ENCODE assay signal across 20 cellular contexts in the genomic region with DNA sequence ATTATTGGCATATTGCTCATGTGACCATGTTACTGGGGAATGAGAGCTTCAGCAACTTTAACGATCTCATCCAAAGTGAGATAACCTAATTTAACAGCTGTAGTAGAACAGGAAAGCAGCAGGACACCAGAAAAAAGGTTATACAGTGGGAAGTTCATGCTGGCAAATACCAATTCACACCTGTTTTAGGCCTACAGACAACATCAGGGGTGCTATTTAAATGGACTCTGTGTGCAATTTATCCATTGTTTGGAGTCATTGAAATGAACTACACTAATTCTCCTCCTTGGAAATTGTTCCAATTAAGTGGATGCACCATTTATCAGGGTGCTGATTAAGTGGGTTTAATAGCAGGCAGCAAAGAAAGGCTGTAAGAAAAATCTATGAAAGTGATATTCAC.
"Had no signal": no experiment of that assay in that cellular context is flagged by ENCODE, and none has a peak within 500 bp of the region (broad histone marks: within the 10 kb centered on the region; RNA-seq: fewer than 3 reads in every experiment).

No MANE protein-coding gene starts in this region.

- H3K36me3 ChIP-seq: right lobe of liver, tibial nerve, upper lobe of right lung, vagina had no signal

- H3K9ac ChIP-seq: parathyroid adenoma had no signal

- H3K36me3 Mint-ChIP-seq: mesothelial cell of epicardium; stimulated activated memory B cell treated with anti-CD40 and anti-IgM and Interleukin-4, amounts not matched to agents 10 μg/mL and 1 μg/mL and 100 μg/mL, for 72 hours had no signal

- H3K4me2 ChIP-seq: hepatocyte had no signal

- H3K4me3 ChIP-seq: dorsolateral prefrontal cortex, hepatocyte, psoas muscle, right lobe of liver, testis, tibial nerve, upper lobe of right lung, vagina had no signal

- H3K27me3 ChIP-seq: hepatocyte, right lobe of liver, testis, tibial nerve, upper lobe of right lung, vagina had no signal

- ATAC-seq: natural killer cell; psoas muscle; right lobe of liver; stimulated activated memory B cell treated with anti-CD40 and anti-IgM and Interleukin-4, amounts not matched to agents 10 μg/mL and 1 μg/mL and 100 μg/mL, for 72 hours; stimulated activated naive CD8-positive, alpha-beta T cell treated with anti-CD3 and anti-CD28 coated beads, Interleukin-15, amount 100 ng/mL, for 72 hours; upper lobe of right lung had no signal

- DNase-seq: cortex of kidney; dorsolateral prefrontal cortex; effector CD8-positive, alpha-beta T cell; foreskin melanocyte; head of caudate nucleus; kidney glomerular epithelial cell; natural killer cell; psoas muscle; retina; right lobe of liver; stimulated activated CD4-positive, alpha-beta T cell treated with anti-CD3 and anti-CD28 coated beads, Interleukin-4, amount 100 ng/mL, for 1 hour; stimulated activated naive CD8-positive, alpha-beta T cell treated with anti-CD3 and anti-CD28 coated beads, Interleukin-15, amount 100 ng/mL, for 72 hours; testis; upper lobe of right lung had no signal

- H3K4me1 Mint-ChIP-seq: mesothelial cell of epicardium; natural killer cell; stimulated activated memory B cell treated with anti-CD40 and anti-IgM and Interleukin-4, amounts not matched to agents 10 μg/mL and 1 μg/mL and 100 μg/mL, for 72 hours; stimulated activated naive CD8-positive, alpha-beta T cell treated with anti-CD3 and anti-CD28 coated beads, Interleukin-15, amount 100 ng/mL, for 72 hours had no signal

- H3K27me3 Mint-ChIP-seq: stimulated activated memory B cell treated with anti-CD40 and anti-IgM and Interleukin-4, amounts not matched to agents 10 μg/mL and 1 μg/mL and 100 μg/mL, for 72 hours; stimulated activated naive CD8-positive, alpha-beta T cell treated with anti-CD3 and anti-CD28 coated beads, Interleukin-15, amount 100 ng/mL, for 72 hours had no signal

- H2AFZ ChIP-seq: hepatocyte, parathyroid adenoma had no signal

- H3K79me2 ChIP-seq: hepatocyte, parathyroid adenoma had no signal

- H3K9me3 Mint-ChIP-seq: mesothelial cell of epicardium; stimulated activated naive CD8-positive, alpha-beta T cell treated with anti-CD3 and anti-CD28 coated beads, Interleukin-15, amount 100 ng/mL, for 72 hours had no signal

- H3K27ac ChIP-seq: dorsolateral prefrontal cortex, hepatocyte, parathyroid adenoma, psoas muscle, right lobe of liver, testis, tibial nerve, upper lobe of right lung, vagina had no signal

- H3K4me3 Mint-ChIP-seq: mesothelial cell of epicardium; natural killer cell; stimulated activated memory B cell treated with anti-CD40 and anti-IgM and Interleukin-4, amounts not matched to agents 10 μg/mL and 1 μg/mL and 100 μg/mL, for 72 hours; stimulated activated naive CD8-positive, alpha-beta T cell treated with anti-CD3 and anti-CD28 coated beads, Interleukin-15, amount 100 ng/mL, for 72 hours had no signal

- H3K27ac Mint-ChIP-seq: mesothelial cell of epicardium; natural killer cell; stimulated activated memory B cell treated with anti-CD40 and anti-IgM and Interleukin-4, amounts not matched to agents 10 μg/mL and 1 μg/mL and 100 μg/mL, for 72 hours; stimulated activated naive CD8-positive, alpha-beta T cell treated with anti-CD3 and anti-CD28 coated beads, Interleukin-15, amount 100 ng/mL, for 72 hours had no signal

- H3K9me3 ChIP-seq: psoas muscle, testis, tibial nerve, upper lobe of right lung, vagina had no signal
